In the genomic region with DNA sequence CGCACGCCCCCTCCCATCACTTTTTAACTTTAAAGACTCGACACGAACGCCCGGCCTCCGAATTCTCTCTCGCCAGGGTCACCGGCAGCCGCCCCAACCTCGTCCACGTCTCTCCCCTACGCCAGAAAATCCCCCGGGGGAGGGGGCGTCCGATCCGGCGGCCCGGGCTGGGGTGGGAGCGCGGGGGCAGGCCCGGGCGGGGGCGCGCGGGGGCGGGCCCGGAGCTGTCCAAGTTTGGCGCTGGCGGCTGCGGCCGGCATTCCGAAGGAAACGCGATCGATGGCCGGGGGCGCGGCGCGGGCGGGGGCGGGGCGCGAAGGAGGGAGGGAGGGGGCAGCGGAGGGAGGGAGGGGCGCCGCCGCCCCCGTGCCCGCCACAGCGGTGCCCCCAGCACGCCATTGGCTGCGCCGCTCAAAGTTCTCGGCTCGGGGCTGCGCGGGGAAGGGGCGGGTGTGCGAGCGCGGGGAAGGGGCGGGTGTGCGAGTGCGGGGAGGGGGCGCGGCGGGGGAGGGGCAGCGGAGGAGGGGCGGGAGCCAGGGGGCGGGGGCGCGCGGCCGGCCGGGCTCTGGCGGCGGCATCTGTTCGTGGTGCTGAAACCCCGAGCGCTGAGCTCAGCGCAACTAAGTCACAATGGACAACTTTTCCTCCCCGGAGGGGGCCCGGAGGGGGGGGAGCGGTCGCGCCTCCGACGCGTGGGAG, we compare ENCODE assay signal across 1 cellular context.
TF ChIP-seq lines count a peak whose summit lies in the region.

No MANE protein-coding gene starts in this region.

TF ChIP-seq in K562, 482 proteins besides CTCF, POLR2A, EP300 and RAD21:
- TF ChIP-seq MAFG (tag; conservative IDR thresholded peaks at IDR 0.05): no peak
- TF ChIP-seq EHMT2 (IDR thresholded peaks at IDR 0.05): 0 out of 2 replicates have a peak, but pooled peaks have one; percentile 27
- TF ChIP-seq, protein P1, sequence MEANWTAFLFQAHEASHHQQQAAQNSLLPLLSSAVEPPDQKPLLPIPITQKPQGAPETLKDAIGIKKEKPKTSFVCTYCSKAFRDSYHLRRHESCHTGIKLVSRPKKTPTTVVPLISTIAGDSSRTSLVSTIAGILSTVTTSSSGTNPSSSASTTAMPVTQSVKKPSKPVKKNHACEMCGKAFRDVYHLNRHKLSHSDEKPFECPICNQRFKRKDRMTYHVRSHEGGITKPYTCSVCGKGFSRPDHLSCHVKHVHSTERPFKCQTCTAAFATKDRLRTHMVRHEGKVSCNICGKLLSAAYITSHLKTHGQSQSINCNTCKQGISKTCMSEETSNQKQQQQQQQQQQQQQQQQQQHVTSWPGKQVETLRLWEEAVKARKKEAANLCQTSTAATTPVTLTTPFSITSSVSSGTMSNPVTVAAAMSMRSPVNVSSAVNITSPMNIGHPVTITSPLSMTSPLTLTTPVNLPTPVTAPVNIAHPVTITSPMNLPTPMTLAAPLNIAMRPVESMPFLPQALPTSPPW (CRISPR knock-in tag; IDR thresholded peaks at IDR 0.05): peak; percentile 12; the same call in 1 of the 2 replicates
- TF ChIP-seq, protein P2, sequence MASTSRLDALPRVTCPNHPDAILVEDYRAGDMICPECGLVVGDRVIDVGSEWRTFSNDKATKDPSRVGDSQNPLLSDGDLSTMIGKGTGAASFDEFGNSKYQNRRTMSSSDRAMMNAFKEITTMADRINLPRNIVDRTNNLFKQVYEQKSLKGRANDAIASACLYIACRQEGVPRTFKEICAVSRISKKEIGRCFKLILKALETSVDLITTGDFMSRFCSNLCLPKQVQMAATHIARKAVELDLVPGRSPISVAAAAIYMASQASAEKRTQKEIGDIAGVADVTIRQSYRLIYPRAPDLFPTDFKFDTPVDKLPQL (IDR thresholded peaks at IDR 0.05; ENCODE audit: extremely low read depth, insufficient read length): no peak
- TF ChIP-seq KDM5B (IDR thresholded peaks at IDR 0.05; ENCODE audit: insufficient replicate concordance, low read depth, low read length): no peak
- no peak for TF ChIP-seq ZNF384 (IDR thresholded peaks at IDR 0.05; ENCODE audit: low read depth, low read length)
- TF ChIP-seq ZBTB7A (IDR thresholded peaks at IDR 0.05; ENCODE audit: borderline replicate concordance, control insufficient read depth, low read depth, low read length): 0 out of 2 replicates have a peak, but pooled peaks have one; percentile 24
- no peak for TF ChIP-seq ZNF436 (CRISPR knock-in tag; IDR thresholded peaks at IDR 0.05)
- no peak for TF ChIP-seq HDAC3 (IDR thresholded peaks at IDR 0.05; ENCODE audit: borderline replicate concordance, partially characterized antibody)
- TF ChIP-seq NR2C2 (CRISPR knock-in tag; IDR thresholded peaks at IDR 0.05): no peak
- TF ChIP-seq NR2C2 (tag; IDR thresholded peaks at IDR 0.05): no peak
- TF ChIP-seq, protein P3, sequence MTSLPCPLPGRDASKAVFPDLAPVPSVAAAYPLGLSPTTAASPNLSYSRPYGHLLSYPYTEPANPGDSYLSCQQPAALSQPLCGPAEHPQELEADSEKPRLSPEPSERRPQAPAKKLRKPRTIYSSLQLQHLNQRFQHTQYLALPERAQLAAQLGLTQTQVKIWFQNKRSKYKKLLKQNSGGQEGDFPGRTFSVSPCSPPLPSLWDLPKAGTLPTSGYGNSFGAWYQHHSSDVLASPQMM (CRISPR knock-in tag; IDR thresholded peaks at IDR 0.05): no peak
- TF ChIP-seq, protein P4, sequence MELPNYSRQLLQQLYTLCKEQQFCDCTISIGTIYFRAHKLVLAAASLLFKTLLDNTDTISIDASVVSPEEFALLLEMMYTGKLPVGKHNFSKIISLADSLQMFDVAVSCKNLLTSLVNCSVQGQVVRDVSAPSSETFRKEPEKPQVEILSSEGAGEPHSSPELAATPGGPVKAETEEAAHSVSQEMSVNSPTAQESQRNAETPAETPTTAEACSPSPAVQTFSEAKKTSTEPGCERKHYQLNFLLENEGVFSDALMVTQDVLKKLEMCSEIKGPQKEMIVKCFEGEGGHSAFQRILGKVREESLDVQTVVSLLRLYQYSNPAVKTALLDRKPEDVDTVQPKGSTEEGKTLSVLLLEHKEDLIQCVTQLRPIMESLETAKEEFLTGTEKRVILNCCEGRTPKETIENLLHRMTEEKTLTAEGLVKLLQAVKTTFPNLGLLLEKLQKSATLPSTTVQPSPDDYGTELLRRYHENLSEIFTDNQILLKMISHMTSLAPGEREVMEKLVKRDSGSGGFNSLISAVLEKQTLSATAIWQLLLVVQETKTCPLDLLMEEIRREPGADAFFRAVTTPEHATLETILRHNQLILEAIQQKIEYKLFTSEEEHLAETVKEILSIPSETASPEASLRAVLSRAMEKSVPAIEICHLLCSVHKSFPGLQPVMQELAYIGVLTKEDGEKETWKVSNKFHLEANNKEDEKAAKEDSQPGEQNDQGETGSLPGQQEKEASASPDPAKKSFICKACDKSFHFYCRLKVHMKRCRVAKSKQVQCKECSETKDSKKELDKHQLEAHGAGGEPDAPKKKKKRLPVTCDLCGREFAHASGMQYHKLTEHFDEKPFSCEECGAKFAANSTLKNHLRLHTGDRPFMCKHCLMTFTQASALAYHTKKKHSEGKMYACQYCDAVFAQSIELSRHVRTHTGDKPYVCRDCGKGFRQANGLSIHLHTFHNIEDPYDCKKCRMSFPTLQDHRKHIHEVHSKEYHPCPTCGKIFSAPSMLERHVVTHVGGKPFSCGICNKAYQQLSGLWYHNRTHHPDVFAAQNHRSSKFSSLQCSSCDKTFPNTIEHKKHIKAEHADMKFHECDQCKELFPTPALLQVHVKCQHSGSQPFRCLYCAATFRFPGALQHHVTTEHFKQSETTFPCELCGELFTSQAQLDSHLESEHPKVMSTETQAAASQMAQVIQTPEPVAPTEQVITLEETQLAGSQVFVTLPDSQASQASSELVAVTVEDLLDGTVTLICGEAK (IDR thresholded peaks at IDR 0.05): no peak
- TF ChIP-seq, protein P4 (CRISPR knock-in tag; IDR thresholded peaks at IDR 0.05): no peak
- no peak for TF ChIP-seq ZNF140 (CRISPR knock-in tag; IDR thresholded peaks at IDR 0.05)
